22 cellular contexts compared by ENCODE assay signal in genomic region chr2:85342156-85342555, GRCh38.
"Had no signal": no experiment of that assay in that cellular context is flagged by ENCODE, and none has a peak within 500 bp of the region (broad histone marks: within the 10 kb centered on the region; RNA-seq: fewer than 3 reads in every experiment).

No MANE protein-coding gene starts in this region.

- H3K9me3 Mint-ChIP-seq: activated T-cell treated with anti-CD3 and anti-CD28 coated beads, Interleukin-2, amount 50 U/mL, for 24 hours; activated T-helper 17 cell treated with anti-CD3 and anti-CD28 coated beads, Interleukin-2, amount 50 U/mL, for 72 hours; mesothelial cell of epicardium; naive thymus-derived CD8-positive, alpha-beta T cell; type B pancreatic cell had no signal

- H3K27ac Mint-ChIP-seq: activated naive CD8-positive, alpha-beta T cell; activated T-cell treated with anti-CD3 and anti-CD28 coated beads, Interleukin-2, amount 50 U/mL, for 24 hours; activated T-helper 17 cell treated with anti-CD3 and anti-CD28 coated beads, Interleukin-2, amount 50 U/mL, for 72 hours; mesothelial cell of epicardium; type B pancreatic cell had no signal

- FAIRE-seq: endometrium, TTC549 had no signal

- H3K4me3 Mint-ChIP-seq: activated naive CD8-positive, alpha-beta T cell; activated T-cell treated with anti-CD3 and anti-CD28 coated beads, Interleukin-2, amount 50 U/mL, for 24 hours; activated T-helper 17 cell treated with anti-CD3 and anti-CD28 coated beads, Interleukin-2, amount 50 U/mL, for 72 hours; mesothelial cell of epicardium; naive thymus-derived CD8-positive, alpha-beta T cell; type B pancreatic cell had no signal

- H3K4me1 Mint-ChIP-seq: activated T-helper 17 cell treated with anti-CD3 and anti-CD28 coated beads, Interleukin-2, amount 50 U/mL, for 72 hours; mesothelial cell of epicardium; naive thymus-derived CD8-positive, alpha-beta T cell had no signal

- DNase-seq: activated CD8-positive, alpha-beta memory T cell treated with anti-CD3 and anti-CD28 coated beads for 24 hours; activated CD8-positive, alpha-beta memory T cell treated with anti-CD3 and anti-CD28 coated beads, Interleukin-2, amount 50 U/mL, for 4 hours; activated naive CD4-positive, alpha-beta T cell; activated T-cell treated with anti-CD3 and anti-CD28 coated beads, Interleukin-2, amount 50 U/mL, for 24 hours; amygdala; kidney glomerular epithelial cell; left ventricle myocardium inferior; naive thymus-derived CD8-positive, alpha-beta T cell; ovary; spleen; stimulated activated CD4-positive, alpha-beta T cell treated with anti-CD3 and anti-CD28 coated beads, Interleukin-4, amount 100 ng/mL, for 1 hour; stimulated activated naive CD4-positive, alpha-beta T cell; WERI-Rb-1 had no signal

- H3K4me1 ChIP-seq: left ventricle myocardium inferior, prostate gland, spleen, vagina had no signal

- H3K9me3 ChIP-seq: left ventricle myocardium inferior, ovary, prostate gland, spleen, thoracic aorta, vagina had no signal

- H3K4me3 ChIP-seq: left ventricle myocardium inferior, ovary, prostate gland, spleen, thoracic aorta, vagina had no signal

- H3K27me3 ChIP-seq: ovary, vagina had no signal

- H3K27ac ChIP-seq: left ventricle myocardium inferior, ovary, prostate gland, spleen, thoracic aorta, vagina, WERI-Rb-1 had no signal

- H3K36me3 ChIP-seq: ovary had no signal

- H3K27me3 Mint-ChIP-seq: activated naive CD8-positive, alpha-beta T cell; activated T-cell treated with anti-CD3 and anti-CD28 coated beads, Interleukin-2, amount 50 U/mL, for 24 hours; activated T-helper 17 cell treated with anti-CD3 and anti-CD28 coated beads, Interleukin-2, amount 50 U/mL, for 72 hours; naive thymus-derived CD8-positive, alpha-beta T cell had no signal
